Comparison of ENCODE assay signal across 17 cellular contexts in the genomic region with DNA sequence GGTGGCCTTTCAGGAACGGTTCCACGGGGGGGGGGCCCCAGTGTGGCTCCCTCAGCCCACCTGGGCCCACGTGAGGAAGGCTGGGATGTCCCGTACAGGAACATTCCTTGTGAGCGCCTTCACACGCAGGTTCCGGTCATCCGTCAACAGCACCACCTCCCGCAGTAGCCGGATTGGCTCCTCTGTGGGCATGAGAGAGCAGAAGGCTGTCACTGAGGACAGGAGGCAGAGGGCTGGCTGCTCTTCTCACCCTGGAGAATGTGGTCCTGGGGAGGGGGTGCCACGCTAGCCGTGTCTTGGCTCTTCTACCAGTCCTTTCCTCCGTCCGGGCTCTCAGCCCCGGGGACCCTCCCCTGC. TPM values are rescaled to one million over a fixed set of nuclear protein-coding genes. Genes with fewer than 3 reads are reported as not detected.
DNase-seq lines count a peak whose midpoint lies in the region; ATAC-seq and TF ChIP-seq lines count a peak whose summit lies in the region.
"Had no signal": no experiment of that assay in that cellular context is flagged by ENCODE, and none has a peak within 500 bp of the region (broad histone marks: within the 10 kb centered on the region; RNA-seq: fewer than 3 reads in every experiment).

No MANE protein-coding gene starts in this region.

- no peak for TF ChIP-seq POLR2A in gastrocnemius medialis (IDR thresholded peaks at IDR 0.05)

- H3K27me3 Mint-ChIP-seq in nephron progenitor cell (ENCODE audit: low read depth, poor library complexity) = peaks cover 61% of the 10 kb centered on the region

- in situ Hi-C loops in gastrocnemius medialis (cut with MboI; ENCODE audit: low sequenced_read_pairs in 4 of 4) = loop anchor here in 2 of 4 donors (5.0 to 10.0 kb wide), 2 partner anchors 183 to 186 kb away; no protein-coding TSS in a partner anchor

- DNase-seq in AG04450 (ENCODE audit: low read depth, low spot score) (no peak), ascending aorta (ENCODE audit: low spot score in 2 of 2) (no peak), right cardiac atrium (peak in 1 of 3 donors; percentile 63), gastrocnemius medialis (no peak), NCI-H345 treated with DMSO at 0.1 percent for 48 hours (lab: John Stamatoyannopoulos, UW; ENCODE audit: unreplicated experiment) (no peak), nephron progenitor cell (no peak), AG20443 (ENCODE audit: low spot score) (no peak)
- DNase-seq: activated CD4-positive, alpha-beta memory T cell treated with anti-CD3 and anti-CD28 coated beads for 36 hours; head of caudate nucleus; NCI-H2081; SHP77 treated with DMSO at 0.1 percent for 48 hours; T1000 had no signal

- H3K36me3 ChIP-seq in ascending aorta (peaks cover 30 to 51% of the 10 kb centered on the region in 2 donors), gastrocnemius medialis (peaks cover 0 to 13% of the 10 kb centered on the region in 2 donors)
- H3K36me3 ChIP-seq: neural progenitor cell had no signal

- H3K27ac ChIP-seq in AG04450 (ENCODE audit: low read depth, low read length) (peak overlapping the region; percentile 57), ascending aorta (peak overlapping the region; percentile 43 to 65), right cardiac atrium (ENCODE audit: low read length) (peak overlapping the region; percentile 90), gastrocnemius medialis (peak overlapping the region; percentile 68 to 82 (median 74))
- H3K27ac ChIP-seq: neural progenitor cell had no signal

- H3K27me3 ChIP-seq in AG04450 (ENCODE audit: control insufficient read depth, insufficient read depth, low read length) (no peaks in the 10 kb centered on the region), ascending aorta (no peaks in the 10 kb centered on the region), right cardiac atrium (ENCODE audit: control insufficient read depth, insufficient read depth) (no peaks in the 10 kb centered on the region), gastrocnemius medialis (no peaks in the 10 kb centered on the region)

- H3K9me3 ChIP-seq in AG04450 (ENCODE audit: control insufficient read depth, insufficient read depth, low read length) = peaks cover 6% of the 10 kb centered on the region; the same call in 1 of the 2 replicates
- no peaks in the 10 kb centered on the region for H3K9me3 ChIP-seq in ascending aorta
- H3K9me3 ChIP-seq in right cardiac atrium (ENCODE audit: control insufficient read depth, low read length) = no peaks in the 10 kb centered on the region
- no peaks in the 10 kb centered on the region for H3K9me3 ChIP-seq in gastrocnemius medialis

- peaks cover 2 to 5% of the 10 kb centered on the region in 2 donors for H3K4me1 ChIP-seq in ascending aorta
- peaks cover 2% of the 10 kb centered on the region for H3K4me1 ChIP-seq in right cardiac atrium (ENCODE audit: control insufficient read depth, insufficient read depth, low read length)
- H3K4me1 ChIP-seq in gastrocnemius medialis = peaks cover 23 to 30% of the 10 kb centered on the region in 2 donors

- peaks cover 63% of the 10 kb centered on the region for H3K36me3 Mint-ChIP-seq in nephron progenitor cell (ENCODE audit: low read depth)

- POLR2A ChIA-PET in AG04450 (lab: Yijun Ruan, JAX) = no interaction called here

- H3K4me3 Mint-ChIP-seq in nephron progenitor cell = no peak overlapping the region
- H3K4me3 Mint-ChIP-seq: activated CD4-positive, alpha-beta memory T cell treated with anti-CD3 and anti-CD28 coated beads for 36 hours had no signal

- TF ChIP-seq CTCF in AG04450 (IDR thresholded peaks at IDR 0.05; ENCODE audit: low read depth, low read length) (no peak), ascending aorta (IDR thresholded peaks at IDR 0.05) (no peak), gastrocnemius medialis (IDR thresholded peaks at IDR 0.05 in 4 of 5, conservative IDR thresholded peaks at IDR 0.05 in 1 of 5) (no peak), nephron progenitor cell (IDR thresholded peaks at IDR 0.05) (no peak)

- H3K27ac Mint-ChIP-seq in nephron progenitor cell = no peak overlapping the region
- H3K27ac Mint-ChIP-seq: neural progenitor cell had no signal

- intact Hi-C loops in ascending aorta (cut with DNase I) = no loop called here
- intact Hi-C loops in right cardiac atrium (cut with DNase I) = loop anchor here in 2 of 4 donors (5.0 to 10.0 kb wide), 2 partner anchors 63 to 116 kb away; no protein-coding TSS in a partner anchor
- intact Hi-C loops in gastrocnemius medialis (cut with DNase I; ENCODE audit: low total_unique reads) = no loop called here

- ATAC-seq in right cardiac atrium (peak in 1 of 2 donors; percentile 0), gastrocnemius medialis (no peak), HG02610 (IDR thresholded peaks at IDR 0.05; ENCODE audit: unreplicated experiment) (no peak)
- ATAC-seq: left colon had no signal

- H3K9me3 Mint-ChIP-seq in nephron progenitor cell = no peaks in the 10 kb centered on the region
- H3K9me3 Mint-ChIP-seq: activated CD4-positive, alpha-beta memory T cell treated with anti-CD3 and anti-CD28 coated beads for 36 hours; activated T-helper 2 cell treated with anti-CD3 and anti-CD28 coated beads, Interferon-gamma antibody, Interleukin-2, Interleukin-4, amounts not matched to agents 10 μg/mL and 5 μg/mL and 100 μg/mL, durations not matched to agents 14 hours and 24 hours and 36 hours; neural progenitor cell had no signal

- no peak overlapping the region for H3K4me3 ChIP-seq in AG04450 (ENCODE audit: low read depth, low read length)
- no peak overlapping the region for H3K4me3 ChIP-seq in ascending aorta
- no peak overlapping the region for H3K4me3 ChIP-seq in right cardiac atrium (ENCODE audit: low read length)
- H3K4me3 ChIP-seq in gastrocnemius medialis = no peak overlapping the region
- H3K4me3 ChIP-seq: neural progenitor cell, smooth muscle cell had no signal

- CTCF ChIA-PET in AG04450 (lab: Charles Lee) = no interaction called here

- H3K4me1 Mint-ChIP-seq in nephron progenitor cell = peaks cover 50% of the 10 kb centered on the region

- WGBS in right cardiac atrium = 60% methylated on average over 15 of the region's 15 CpGs

RNA-seq across cellular contexts. Expression of gene HIC1, which starts 6.5 kb away (rescaled TPM):
- polyA plus RNA-seq in AG04450 (2011; rRNA removed) = 12.7 and 14.4 TPM in 2 replicates
- 13.7 and 15.8 TPM in 2 replicates for polyA minus RNA-seq in AG04450 (2011; rRNA and poly(A)+ RNA removed)
- 131 TPM for total RNA-seq in ascending aorta
- total RNA-seq in right cardiac atrium = 10 to 100 TPM; 16.9 to 33.0 (median 24.7) TPM
- polyA plus RNA-seq in right cardiac atrium = 10.3 TPM
- total RNA-seq in gastrocnemius medialis = 1 to 10 TPM; 4.6 to 9.6 (median 6.9) TPM

RNA-seq across cellular contexts. Expression of gene OVCA2, which starts 19.6 kb away (rescaled TPM):
- polyA plus RNA-seq in AG04450 (2011; rRNA removed) (38.0 and 45.0 TPM in 2 replicates), right cardiac atrium (35.6 TPM)
- polyA minus RNA-seq in AG04450 (2011; rRNA and poly(A)+ RNA removed) = 16.8 and 18.1 TPM in 2 replicates
- total RNA-seq in ascending aorta (71.3 TPM), right cardiac atrium (10 to 100 TPM; 15.3 to 29.4 (median 20.5) TPM), gastrocnemius medialis (10 to 100 TPM; 12.6 to 50.2 (median 34.4) TPM)

RNA-seq across cellular contexts. Expression of gene DPH1, which starts 31.5 kb away (rescaled TPM):
- 25.3 and 29.9 TPM in 2 replicates for polyA plus RNA-seq in AG04450 (2011; rRNA removed)
- 27.5 and 45.4 TPM in 2 replicates for polyA minus RNA-seq in AG04450 (2011; rRNA and poly(A)+ RNA removed)
- 125 TPM for total RNA-seq in ascending aorta
- total RNA-seq in right cardiac atrium = 10 to 100 TPM; 24.7 to 30.7 (median 27.5) TPM
- polyA plus RNA-seq in right cardiac atrium = 20.5 TPM
- 10 to 100 TPM; 47.2 to 59.9 (median 57.7) TPM for total RNA-seq in gastrocnemius medialis

RNA-seq across cellular contexts. Expression of gene RTN4RL1, which starts 36.3 kb away (rescaled TPM):
- polyA plus RNA-seq in AG04450 (2011; rRNA removed) (0.02 and 0.04 TPM in 2 replicates), right cardiac atrium (5.4 TPM)
- not detected in 2 replicates for polyA minus RNA-seq in AG04450 (2011; rRNA and poly(A)+ RNA removed)
- total RNA-seq in ascending aorta (11.5 TPM), right cardiac atrium (1 to 10 TPM; 3.9 to 5.7 (median 4.2) TPM), gastrocnemius medialis (1 to 10 TPM in 2 of 4 donors, under 1 TPM in 2; 0.31 to 1.7 (median 1.2) TPM)
- total RNA-seq: smooth muscle cell had no signal
- polyA plus RNA-seq: smooth muscle cell had no signal
